In genomic region chr14:61329478-61330051, GRCh38 we compare ENCODE assay signal across 11 cellular contexts. TPM values are rescaled to one million over a fixed set of nuclear protein-coding genes. Genes with fewer than 3 reads are reported as not detected.
DNase-seq lines count a peak whose midpoint lies in the region; ATAC-seq and TF ChIP-seq lines count a peak whose summit lies in the region.
"Had no signal": no experiment of that assay in that cellular context is flagged by ENCODE, and none has a peak within 500 bp of the region (broad histone marks: within the 10 kb centered on the region; RNA-seq: fewer than 3 reads in every experiment).

No MANE protein-coding gene starts in this region.

- POLR2A ChIA-PET in MCF 10A (lab: Yijun Ruan, JAX): no interaction called here

- H3K27me3 Mint-ChIP-seq in CD14-positive monocyte (ENCODE audit: low read depth in 3 of 3): peaks cover 0 to 2% (median 1%) of the 10 kb centered on the region in 3 donors
- H3K27me3 Mint-ChIP-seq in MCF 10A (ENCODE audit: insufficient read depth, unreplicated experiment): no peaks in the 10 kb centered on the region

- BruUV-seq in MCF 10A (replicated peaks; lab: Mats Ljungman, UMichigan): no TSS peak

- H3K27ac Mint-ChIP-seq in CD14-positive monocyte: peak overlapping the region; percentile 39 to 91 (median 83)
- H3K27ac Mint-ChIP-seq in MCF 10A (ENCODE audit: low read depth, unreplicated experiment): no peak overlapping the region

- intact Hi-C loops in CD14-positive monocyte (cut with micrococcal nuclease): no loop called here
- intact Hi-C loops in left lung (cut with DNase I): loop anchor here in 1 of 2 donors (10.0 kb wide), 1 partner anchor 105 kb away; no protein-coding TSS in a partner anchor
- intact Hi-C loops in MCF 10A (cut with micrococcal nuclease): no loop called here

- H3K36me3 Mint-ChIP-seq in CD14-positive monocyte: peaks cover 0 to 5% of the 10 kb centered on the region in 2 donors
- peaks cover 5% of the 10 kb centered on the region for H3K36me3 Mint-ChIP-seq in MCF 10A (ENCODE audit: insufficient read depth, unreplicated experiment)

- no peaks in the 10 kb centered on the region for H3K27me3 ChIP-seq in left lung
- H3K27me3 ChIP-seq: body of pancreas, foreskin keratinocyte had no signal

- H3K4me3 ChIP-seq in left lung: no peak overlapping the region
- H3K4me3 ChIP-seq: body of pancreas had no signal

- no peak for TF ChIP-seq CTCF in CD14-positive monocyte (IDR thresholded peaks at IDR 0.05)
- TF ChIP-seq CTCF in left lung (IDR thresholded peaks at IDR 0.05): no peak
- no peak for TF ChIP-seq CTCF in MCF 10A (IDR thresholded peaks at IDR 0.05; ENCODE audit: unreplicated experiment)

- no peaks in the 10 kb centered on the region for H3K9me3 ChIP-seq in left lung
- H3K9me3 ChIP-seq: body of pancreas had no signal

- H3K4me3 Mint-ChIP-seq in CD14-positive monocyte: peak overlapping the region in 1 of 2 donors; percentile 64
- no peak overlapping the region for H3K4me3 Mint-ChIP-seq in MCF 10A (ENCODE audit: unreplicated experiment)

- H3K27ac ChIP-seq in left lung: peak overlapping the region in 1 of 2 donors; percentile 59
- H3K27ac ChIP-seq: foreskin keratinocyte had no signal

- ATAC-seq in GM19324 (IDR thresholded peaks at IDR 0.05; ENCODE audit: low FRiP score, unreplicated experiment) (peak; percentile 65), left lung (peak; percentile 38)
- ATAC-seq: body of pancreas, foreskin keratinocyte had no signal

- no peaks in the 10 kb centered on the region for H3K36me3 ChIP-seq in left lung

- CTCF ChIA-PET in MCF 10A (lab: Yijun Ruan, JAX): no interaction called here

- H3K4me1 ChIP-seq in left lung: peaks cover 0 to 45% of the 10 kb centered on the region in 2 donors
- H3K4me1 ChIP-seq: foreskin keratinocyte had no signal

- peaks cover 0 to 2% (median 0%) of the 10 kb centered on the region in 7 donors for H3K9me3 Mint-ChIP-seq in CD14-positive monocyte
- no peaks in the 10 kb centered on the region for H3K9me3 Mint-ChIP-seq in MCF 10A (ENCODE audit: unreplicated experiment)

- H3K4me1 Mint-ChIP-seq in CD14-positive monocyte (peaks cover 29% of the 10 kb centered on the region), MCF 10A (ENCODE audit: insufficient read depth, unreplicated experiment) (peaks cover 8% of the 10 kb centered on the region)

- DNase-seq in CD14-positive monocyte (ENCODE audit: low spot score): no peak
- DNase-seq in NOMO-1 treated with dmso at 0.1 percent for 144 hours (lab: John Stamatoyannopoulos, UW; ENCODE audit: unreplicated experiment): peak; percentile 62
- no peak for DNase-seq in left lung
- DNase-seq in NCI-H2081 (lab: John Stamatoyannopoulos, UW): no peak
- DNase-seq in MCF 10A (ENCODE audit: unreplicated experiment): no peak
- DNase-seq in ecto neural progenitor cell (ENCODE audit: low spot score): no peak
- DNase-seq in NCI-H2171 treated with DMSO at 0.1 percent for 48 hours (lab: John Stamatoyannopoulos, UW): no peak
- DNase-seq: body of pancreas, foreskin keratinocyte had no signal

RNA-seq across cellular contexts. Expression of gene PRKCH, which starts 8.2 kb away (rescaled TPM):
- polyA plus RNA-seq in CD14-positive monocyte: 1 to 10 TPM; 3.6 to 5.4 TPM
- 10 to 100 TPM; 35.2 to 48.8 TPM for total RNA-seq in left lung
- 10.4 and 12.4 TPM in 2 replicates for total RNA-seq in MCF 10A (2022)

RNA-seq across cellular contexts. Expression of gene TMEM30B, which starts 48.4 kb away (rescaled TPM):
- not detected for polyA plus RNA-seq in CD14-positive monocyte
- 10 to 100 TPM; 15.7 to 20.9 TPM for total RNA-seq in left lung
- total RNA-seq in MCF 10A (2022): 0.09 and 0.22 TPM in 2 replicates
- total RNA-seq: NCI-H460 had no signal

Comparison
In these comparisons a context has a peak if more than half of its experiments do, and no peak if none do; other contexts are left out.
1. RNA of gene TMEM30B, which starts 48.4 kb away (total RNA-seq): 15.7 to 20.9 TPM in left lung; 0.09 to 0.22 TPM in MCF 10A; every median in the first group is over 10 times any median in the second.